24 cellular contexts compared by ENCODE assay signal in genomic region chr16:14963281-14964173, GRCh38.
"Had no signal": no experiment of that assay in that cellular context is flagged by ENCODE, and none has a peak within 500 bp of the region (broad histone marks: within the 10 kb centered on the region; RNA-seq: fewer than 3 reads in every experiment).

No MANE protein-coding gene starts in this region.

- ATAC-seq: activated CD4-positive, CD25-positive, alpha-beta regulatory T cell treated with anti-CD3 and anti-CD28 coated beads, Interleukin-2, amount 50 U/mL, for 24 hours; activated naive CD8-positive, alpha-beta T cell treated with anti-CD3 and anti-CD28 coated beads, Interleukin-2, amount 50 U/mL, for 24 hours; activated T-helper 17 cell treated with anti-CD3 and anti-CD28 coated beads, Interleukin-2, amount 50 U/mL, for 72 hours; left cardiac atrium; left ventricle myocardium superior had no signal

- H3K4me3 Mint-ChIP-seq: activated naive CD8-positive, alpha-beta T cell treated with anti-CD3 and anti-CD28 coated beads, Interleukin-2, amount 50 U/mL, for 24 hours; activated T-cell treated with anti-CD3 and anti-CD28 coated beads, Interleukin-2, amount 50 U/mL, for 24 hours; activated T-helper 17 cell treated with anti-CD3 and anti-CD28 coated beads, Interleukin-2, amount 50 U/mL, for 72 hours; naive B cell; nephron progenitor cell had no signal

- H3K4me3 ChIP-seq: esophagus squamous epithelium, heart right ventricle, transverse colon, vagina had no signal

- DNase-seq: activated CD4-positive, alpha-beta T cell treated with anti-CD3 and anti-CD28 coated beads for 48 hours; activated CD4-positive, alpha-beta T cell treated with anti-CD3 and anti-CD28 coated beads, Interleukin-2, amount 50 U/mL, for 48 hours; activated CD8-positive, alpha-beta memory T cell treated with anti-CD3 and anti-CD28 coated beads, Interleukin-2, amount 50 U/mL, for 48 hours; activated gamma-delta T cell treated with Interleukin-2 at 50 U/mL for 16 hours; activated naive CD4-positive, alpha-beta T cell treated with anti-CD3 and anti-CD28 coated beads, Interleukin-2, amount 50 U/mL, for 16 hours; activated naive CD8-positive, alpha-beta T cell treated with anti-CD3 and anti-CD28 coated beads, Interleukin-2, amount 50 U/mL, for 24 hours; activated T-cell treated with anti-CD3 and anti-CD28 coated beads, Interleukin-2, amount 50 U/mL, for 24 hours; amygdala; caudate nucleus; esophagus squamous epithelium; foreskin melanocyte; heart right ventricle; left cardiac atrium; left ventricle myocardium superior; naive B cell; nephron progenitor cell; right cardiac atrium; stimulated activated CD4-positive, alpha-beta T cell treated with anti-CD3 and anti-CD28 coated beads, Interleukin-15, amount 100 ng/mL, for 24 hours; stimulated activated CD4-positive, alpha-beta T cell treated with anti-CD3 and anti-CD28 coated beads, Interleukin-2, amount 100 ng/mL, for 24 hours; stimulated activated naive CD4-positive, alpha-beta T cell treated with Interleukin-2 at 50 U/mL for 16 hours; transverse colon had no signal

- H3K27ac Mint-ChIP-seq: activated naive CD8-positive, alpha-beta T cell treated with anti-CD3 and anti-CD28 coated beads, Interleukin-2, amount 50 U/mL, for 24 hours; activated T-cell treated with anti-CD3 and anti-CD28 coated beads, Interleukin-2, amount 50 U/mL, for 24 hours; activated T-helper 17 cell treated with anti-CD3 and anti-CD28 coated beads, Interleukin-2, amount 50 U/mL, for 72 hours; naive B cell; nephron progenitor cell had no signal

- H3K27ac ChIP-seq: esophagus squamous epithelium, heart right ventricle, transverse colon, vagina had no signal

- H3K9me3 ChIP-seq: esophagus squamous epithelium, transverse colon, vagina had no signal

- H3K4me1 ChIP-seq: esophagus squamous epithelium, heart right ventricle, transverse colon, vagina had no signal

- H3K9me3 Mint-ChIP-seq: activated T-helper 17 cell treated with anti-CD3 and anti-CD28 coated beads, Interleukin-2, amount 50 U/mL, for 72 hours had no signal

- H3K4me1 Mint-ChIP-seq: activated naive CD8-positive, alpha-beta T cell treated with anti-CD3 and anti-CD28 coated beads, Interleukin-2, amount 50 U/mL, for 24 hours; activated T-helper 17 cell treated with anti-CD3 and anti-CD28 coated beads, Interleukin-2, amount 50 U/mL, for 72 hours; naive B cell; nephron progenitor cell had no signal

- H3K27me3 ChIP-seq: heart right ventricle, transverse colon, vagina had no signal

- H3K36me3 ChIP-seq: esophagus squamous epithelium, heart right ventricle, transverse colon, vagina had no signal
